In the genomic region with DNA sequence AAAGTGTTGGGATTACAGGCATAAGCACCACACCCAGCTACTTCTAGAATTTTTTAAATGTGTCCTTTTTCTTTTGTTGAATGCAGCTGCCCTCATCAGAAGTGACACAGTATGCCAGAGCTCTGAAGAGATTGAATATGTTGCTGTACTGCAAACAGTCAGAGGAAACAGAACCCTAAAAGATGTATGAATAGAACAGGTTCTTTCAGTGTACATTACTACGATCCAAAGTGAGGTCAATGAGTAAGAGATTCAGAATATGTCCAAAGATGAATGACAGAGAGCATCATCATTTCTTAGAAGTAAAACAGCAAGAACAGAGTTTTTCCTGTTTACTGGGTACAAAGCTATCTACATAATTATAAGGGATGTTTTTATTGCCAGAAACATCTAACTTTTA, we compare ENCODE assay signal across 32 cellular contexts.
"Had no signal": no experiment of that assay in that cellular context is flagged by ENCODE, and none has a peak within 500 bp of the region (broad histone marks: within the 10 kb centered on the region; RNA-seq: fewer than 3 reads in every experiment).

No MANE protein-coding gene starts in this region.

- ATAC-seq: activated naive CD8-positive, alpha-beta T cell treated with anti-CD3 and anti-CD28 coated beads, Interleukin-2, amount 50 U/mL, for 24 hours; activated T-cell treated with anti-CD3 and anti-CD28 coated beads, Interleukin-2, amount 50 U/mL, for 4 hours; T-cell had no signal

- H3K36me3 Mint-ChIP-seq: activated CD4-positive, alpha-beta memory T cell treated with anti-CD3 and anti-CD28 coated beads for 36 hours; activated naive CD8-positive, alpha-beta T cell treated with anti-CD3 and anti-CD28 coated beads, Interleukin-2, amount 10 ng/mL, durations not matched to agents 7 days and 5 days; brain had no signal

- H3K27ac Mint-ChIP-seq: activated B cell treated with CpG ODN at 0.5 μM for 24 hours; activated CD4-positive, alpha-beta memory T cell treated with anti-CD3 and anti-CD28 coated beads for 36 hours; activated CD4-positive, alpha-beta T cell treated with anti-CD3 and anti-CD28 coated beads, Interleukin-2, amount 10 ng/mL, durations not matched to agents 24 days and 14 days; activated naive CD8-positive, alpha-beta T cell; activated naive CD8-positive, alpha-beta T cell treated with anti-CD3 and anti-CD28 coated beads, Interleukin-2, amount 10 ng/mL, durations not matched to agents 7 days and 5 days; activated naive CD8-positive, alpha-beta T cell treated with anti-CD3 and anti-CD28 coated beads, Interleukin-2, amount 50 U/mL, for 24 hours; activated T-cell treated with anti-CD3 and anti-CD28 coated beads, Interleukin-2, amount 50 U/mL, for 72 hours; activated T-helper 1 cell treated with anti-CD3 and anti-CD28 coated beads, Interleukin-12 subunit alpha, Interleukin-12 subunit beta, Interleukin-2, Interleukin-4 antibody, amounts not matched to agents 30 ng/mL and 10 ng/mL and 1 ng/mL, durations not matched to agents 14 hours and 24 hours and 36 hours; activated T-helper 2 cell treated with anti-CD3 and anti-CD28 coated beads, Interferon-gamma antibody, Interleukin-2, Interleukin-4, amounts not matched to agents 10 μg/mL and 5 μg/mL and 100 μg/mL, durations not matched to agents 14 hours and 24 hours and 36 hours; T-cell; T-helper 2 cell treated with Interferon-gamma antibody and Interleukin-4, amounts not matched to agents 5 μg/mL and 100 μg/mL, for 36 hours had no signal

- DNase-seq: activated B cell treated with CpG ODN at 0.5 μM for 24 hours; activated CD4-positive, alpha-beta memory T cell treated with anti-CD3 and anti-CD28 coated beads for 36 hours; activated CD4-positive, alpha-beta T cell treated with anti-CD3 and anti-CD28 coated beads for 4 hours; activated CD4-positive, alpha-beta T cell treated with anti-CD3 and anti-CD28 coated beads, Interleukin-2, amount 10 ng/mL, durations not matched to agents 24 days and 14 days; activated CD4-positive, alpha-beta T cell treated with anti-CD3 and anti-CD28 coated beads, Interleukin-2, amount 50 U/mL, for 1 hour; activated CD4-positive, alpha-beta T cell treated with anti-CD3 and anti-CD28 coated beads, Interleukin-2, amount 50 U/mL, for 4 hours; activated CD4-positive, CD25-positive, alpha-beta regulatory T cell treated with anti-CD3 and anti-CD28 coated beads, Interleukin-2, amount 50 U/mL, for 72 hours; activated CD8-positive, alpha-beta memory T cell treated with anti-CD3 and anti-CD28 coated beads, Interleukin-2, amount 50 U/mL, for 4 hours; activated effector memory CD4-positive, alpha-beta T cell treated with Interleukin-2 at 50 U/mL for 16 hours; activated gamma-delta T cell; activated naive CD4-positive, alpha-beta T cell treated with anti-CD3 and anti-CD28 coated beads, Interleukin-2, amount 50 U/mL, for 16 hours; activated naive CD4-positive, alpha-beta T cell treated with Interleukin-2 at 50 U/mL for 16 hours; activated naive CD8-positive, alpha-beta T cell treated with anti-CD3 and anti-CD28 coated beads, Interleukin-2, amount 10 ng/mL, durations not matched to agents 7 days and 5 days; activated naive CD8-positive, alpha-beta T cell treated with anti-CD3 and anti-CD28 coated beads, Interleukin-2, amount 50 U/mL, for 24 hours; activated T-cell treated with anti-CD3 and anti-CD28 coated beads for 4 hours; activated T-cell treated with anti-CD3 and anti-CD28 coated beads, Interleukin-2, amount 50 U/mL, for 1 hour; activated T-cell treated with anti-CD3 and anti-CD28 coated beads, Interleukin-2, amount 50 U/mL, for 4 hours; activated T-cell treated with anti-CD3 and anti-CD28 coated beads, Interleukin-2, amount 50 U/mL, for 72 hours; amygdala; anterior cingulate cortex; caudate nucleus; cerebellar nuclear complex; T-cell; T-helper 2 cell; T-helper 9 cell had no signal

- H3K9me3 ChIP-seq: ascending aorta had no signal

- H3K27me3 Mint-ChIP-seq: activated B cell treated with CpG ODN at 0.5 μM for 24 hours; activated CD4-positive, alpha-beta memory T cell treated with anti-CD3 and anti-CD28 coated beads for 36 hours; activated CD4-positive, alpha-beta T cell treated with anti-CD3 and anti-CD28 coated beads, Interleukin-2, amount 10 ng/mL, durations not matched to agents 24 days and 14 days; activated naive CD8-positive, alpha-beta T cell; activated naive CD8-positive, alpha-beta T cell treated with anti-CD3 and anti-CD28 coated beads, Interleukin-2, amount 10 ng/mL, durations not matched to agents 7 days and 5 days; activated naive CD8-positive, alpha-beta T cell treated with anti-CD3 and anti-CD28 coated beads, Interleukin-2, amount 50 U/mL, for 24 hours; brain; central memory CD8-positive, alpha-beta T cell; T-cell had no signal

- H3K4me1 Mint-ChIP-seq: activated B cell treated with CpG ODN at 0.5 μM for 24 hours; activated naive CD8-positive, alpha-beta T cell treated with anti-CD3 and anti-CD28 coated beads, Interleukin-2, amount 10 ng/mL, durations not matched to agents 7 days and 5 days; activated naive CD8-positive, alpha-beta T cell treated with anti-CD3 and anti-CD28 coated beads, Interleukin-2, amount 50 U/mL, for 24 hours; central memory CD8-positive, alpha-beta T cell had no signal

- H3K4me3 Mint-ChIP-seq: activated B cell treated with CpG ODN at 0.5 μM for 24 hours; activated CD4-positive, alpha-beta memory T cell treated with anti-CD3 and anti-CD28 coated beads for 36 hours; activated CD4-positive, alpha-beta T cell treated with anti-CD3 and anti-CD28 coated beads, Interleukin-2, amount 10 ng/mL, durations not matched to agents 24 days and 14 days; activated naive CD8-positive, alpha-beta T cell; activated naive CD8-positive, alpha-beta T cell treated with anti-CD3 and anti-CD28 coated beads, Interleukin-2, amount 10 ng/mL, durations not matched to agents 7 days and 5 days; activated naive CD8-positive, alpha-beta T cell treated with anti-CD3 and anti-CD28 coated beads, Interleukin-2, amount 50 U/mL, for 24 hours; activated T-cell treated with anti-CD3 and anti-CD28 coated beads, Interleukin-2, amount 50 U/mL, for 4 hours; activated T-cell treated with anti-CD3 and anti-CD28 coated beads, Interleukin-2, amount 50 U/mL, for 72 hours; activated T-helper 1 cell treated with anti-CD3 and anti-CD28 coated beads, Interleukin-12 subunit alpha, Interleukin-12 subunit beta, Interleukin-2, Interleukin-4 antibody, amounts not matched to agents 30 ng/mL and 10 ng/mL and 1 ng/mL, durations not matched to agents 14 hours and 24 hours and 36 hours; brain; central memory CD8-positive, alpha-beta T cell; T-cell; T-helper 2 cell treated with Interferon-gamma antibody and Interleukin-4, amounts not matched to agents 5 μg/mL and 100 μg/mL, for 36 hours had no signal

- H3K9me3 Mint-ChIP-seq: activated B cell treated with CpG ODN at 0.5 μM for 24 hours; activated CD4-positive, alpha-beta memory T cell treated with anti-CD3 and anti-CD28 coated beads for 36 hours; activated CD4-positive, alpha-beta T cell treated with anti-CD3 and anti-CD28 coated beads, Interleukin-2, amount 10 ng/mL, durations not matched to agents 24 days and 14 days; activated naive CD8-positive, alpha-beta T cell treated with anti-CD3 and anti-CD28 coated beads, Interleukin-2, amount 10 ng/mL, durations not matched to agents 7 days and 5 days; activated naive CD8-positive, alpha-beta T cell treated with anti-CD3 and anti-CD28 coated beads, Interleukin-2, amount 50 U/mL, for 24 hours; activated T-cell treated with anti-CD3 and anti-CD28 coated beads, Interleukin-2, amount 50 U/mL, for 4 hours; activated T-cell treated with anti-CD3 and anti-CD28 coated beads, Interleukin-2, amount 50 U/mL, for 72 hours; activated T-helper 1 cell treated with anti-CD3 and anti-CD28 coated beads, Interleukin-12 subunit alpha, Interleukin-12 subunit beta, Interleukin-2, Interleukin-4 antibody, amounts not matched to agents 30 ng/mL and 10 ng/mL and 1 ng/mL, durations not matched to agents 14 hours and 24 hours and 36 hours; activated T-helper 2 cell treated with anti-CD3 and anti-CD28 coated beads, Interferon-gamma antibody, Interleukin-2, Interleukin-4, amounts not matched to agents 10 μg/mL and 5 μg/mL and 100 μg/mL, durations not matched to agents 14 hours and 24 hours and 36 hours; central memory CD8-positive, alpha-beta T cell; T-cell; T-helper 2 cell treated with Interferon-gamma antibody and Interleukin-4, amounts not matched to agents 5 μg/mL and 100 μg/mL, for 36 hours had no signal
